In the genomic region with DNA sequence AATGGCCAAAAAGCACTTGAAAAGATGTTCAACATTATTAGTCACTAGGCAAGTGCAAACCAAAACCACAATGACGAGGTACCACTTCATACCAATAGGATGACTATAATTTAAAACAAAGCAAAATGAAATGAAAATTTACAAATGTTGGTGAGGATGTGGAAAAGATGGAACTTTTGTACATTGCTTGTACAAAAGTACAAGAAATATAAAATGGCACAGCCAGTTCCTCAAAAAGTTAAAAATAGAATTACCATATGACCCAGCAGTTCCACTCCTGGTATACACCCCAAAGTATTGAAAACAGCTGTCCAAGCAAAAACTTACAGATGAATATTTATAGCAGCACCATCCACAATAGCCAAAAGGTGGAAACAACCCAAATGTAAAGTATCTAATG, we compare ENCODE assay signal across 1 cellular context.
TF ChIP-seq lines count a peak whose summit lies in the region.

No MANE protein-coding gene starts in this region.

TF ChIP-seq in SK-N-SH treated with all-trans-retinoic acid at 6 μM for 48 hours, 23 proteins besides CTCF, POLR2A, EP300 and RAD21 (continued from another document):
- TF ChIP-seq, protein P1, sequence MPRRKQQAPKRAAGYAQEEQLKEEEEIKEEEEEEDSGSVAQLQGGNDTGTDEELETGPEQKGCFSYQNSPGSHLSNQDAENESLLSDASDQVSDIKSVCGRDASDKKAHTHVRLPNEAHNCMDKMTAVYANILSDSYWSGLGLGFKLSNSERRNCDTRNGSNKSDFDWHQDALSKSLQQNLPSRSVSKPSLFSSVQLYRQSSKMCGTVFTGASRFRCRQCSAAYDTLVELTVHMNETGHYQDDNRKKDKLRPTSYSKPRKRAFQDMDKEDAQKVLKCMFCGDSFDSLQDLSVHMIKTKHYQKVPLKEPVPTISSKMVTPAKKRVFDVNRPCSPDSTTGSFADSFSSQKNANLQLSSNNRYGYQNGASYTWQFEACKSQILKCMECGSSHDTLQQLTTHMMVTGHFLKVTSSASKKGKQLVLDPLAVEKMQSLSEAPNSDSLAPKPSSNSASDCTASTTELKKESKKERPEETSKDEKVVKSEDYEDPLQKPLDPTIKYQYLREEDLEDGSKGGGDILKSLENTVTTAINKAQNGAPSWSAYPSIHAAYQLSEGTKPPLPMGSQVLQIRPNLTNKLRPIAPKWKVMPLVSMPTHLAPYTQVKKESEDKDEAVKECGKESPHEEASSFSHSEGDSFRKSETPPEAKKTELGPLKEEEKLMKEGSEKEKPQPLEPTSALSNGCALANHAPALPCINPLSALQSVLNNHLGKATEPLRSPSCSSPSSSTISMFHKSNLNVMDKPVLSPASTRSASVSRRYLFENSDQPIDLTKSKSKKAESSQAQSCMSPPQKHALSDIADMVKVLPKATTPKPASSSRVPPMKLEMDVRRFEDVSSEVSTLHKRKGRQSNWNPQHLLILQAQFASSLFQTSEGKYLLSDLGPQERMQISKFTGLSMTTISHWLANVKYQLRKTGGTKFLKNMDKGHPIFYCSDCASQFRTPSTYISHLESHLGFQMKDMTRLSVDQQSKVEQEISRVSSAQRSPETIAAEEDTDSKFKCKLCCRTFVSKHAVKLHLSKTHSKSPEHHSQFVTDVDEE (CRISPR knock-in tag; IDR thresholded peaks at IDR 0.05), result no peak
- TF ChIP-seq ZC3H10 (CRISPR knock-in tag; IDR thresholded peaks at IDR 0.05), result no peak
- TF ChIP-seq OSR1 (CRISPR knock-in tag; IDR thresholded peaks at IDR 0.05), result no peak
